Comparison of ENCODE assay signal across 8 cellular contexts in the genomic region with DNA sequence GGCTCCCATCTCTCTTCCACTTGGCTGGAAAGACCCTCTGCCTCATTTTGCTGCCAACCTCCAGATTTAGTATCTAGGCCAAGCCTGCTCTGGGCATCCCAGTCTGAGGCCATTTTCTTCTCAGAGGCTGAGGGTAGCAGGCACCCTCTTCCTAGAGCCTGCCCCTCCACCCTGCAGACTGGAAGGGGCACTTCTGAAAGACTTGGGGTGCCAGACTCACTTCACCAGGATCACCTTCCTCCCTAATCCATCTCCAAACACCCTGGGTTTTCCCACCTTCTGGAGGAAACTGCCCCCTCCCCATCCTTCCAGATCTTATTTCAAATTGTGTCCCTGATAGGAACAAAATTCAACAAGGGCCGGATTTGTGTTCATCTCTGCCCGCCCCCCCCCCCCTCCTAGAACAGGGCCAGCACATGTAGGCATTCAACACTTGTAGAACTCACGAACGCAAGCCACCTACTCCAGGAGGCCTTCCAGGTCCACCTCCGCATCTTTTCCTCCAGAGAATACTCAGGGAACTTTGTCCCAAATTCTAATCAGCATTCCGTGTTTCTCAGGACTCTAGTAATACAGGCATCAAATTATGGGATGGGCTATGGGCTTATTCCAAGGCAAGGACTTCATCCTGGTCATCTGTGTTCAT. TPM values are rescaled to one million over a fixed set of nuclear protein-coding genes. Genes with fewer than 3 reads are reported as not detected.
DNase-seq lines count a peak whose midpoint lies in the region; ATAC-seq, FAIRE-seq and TF ChIP-seq lines count a peak whose summit lies in the region.

No MANE protein-coding gene starts in this region.

- TF ChIP-seq CTCF in A673 (conservative IDR thresholded peaks at IDR 0.05; ENCODE audit: low read depth, low read length) (no peak), astrocyte (IDR thresholded peaks at IDR 0.05; ENCODE audit: insufficient read depth, low read depth, low read length) (no peak), upper lobe of left lung (IDR thresholded peaks at IDR 0.05) (no peak)

- TF ChIP-seq POLR2A in upper lobe of left lung (IDR thresholded peaks at IDR 0.05), result no peak

- H3K4me1 ChIP-seq in A673 (ENCODE audit: insufficient read depth, low read length, poor library complexity, severe bottlenecking) (no peaks in the 10 kb centered on the region), astrocyte (ENCODE audit: insufficient read depth, low read length) (peaks cover 9% of the 10 kb centered on the region), upper lobe of left lung (peaks cover 22 to 35% (median 34%) of the 10 kb centered on the region in 4 donors)

- H4K20me1 ChIP-seq in astrocyte (ENCODE audit: insufficient read depth, low read length), result no peaks in the 10 kb centered on the region

- BruUV-seq in A673 (replicated peaks; lab: Mats Ljungman, UMichigan), result no TSS peak

- POLR2A ChIA-PET in A673 (lab: Charles Lee; ENCODE audit: low non-redundant PET), result no interaction called here

- H3K4me2 ChIP-seq in astrocyte (ENCODE audit: low read length), result peak overlapping the region; percentile 88

- H2AFZ ChIP-seq in astrocyte (ENCODE audit: low read depth, low read length), result peak overlapping the region; percentile 96

- no peaks in the 10 kb centered on the region for H3K79me2 ChIP-seq in astrocyte (ENCODE audit: insufficient read depth, low read length)

- H3K36me3 Mint-ChIP-seq in astrocyte (ENCODE audit: low read depth, unreplicated experiment), result peaks cover 6% of the 10 kb centered on the region
- H3K36me3 Mint-ChIP-seq in memory B cell, result peaks cover 8% of the 10 kb centered on the region

- H3K27me3 Mint-ChIP-seq in astrocyte (ENCODE audit: low read depth, unreplicated experiment), result no peaks in the 10 kb centered on the region
- no peaks in the 10 kb centered on the region for H3K27me3 Mint-ChIP-seq in memory B cell

- no peaks in the 10 kb centered on the region for H3K27me3 ChIP-seq in A673 (replicated peaks; ENCODE audit: insufficient read depth, low read depth, low read length, poor library complexity)
- no peaks in the 10 kb centered on the region for H3K27me3 ChIP-seq in astrocyte (ENCODE audit: insufficient read depth, low read length)
- no peaks in the 10 kb centered on the region for H3K27me3 ChIP-seq in upper lobe of left lung

- H3K4me3 ChIP-seq in A673 (ENCODE audit: low read depth, low read length, poor library complexity, severe bottlenecking) (peak overlapping the region; percentile 68), astrocyte (ENCODE audit: insufficient read depth, low read depth, low read length) (peak overlapping the region; percentile 67), upper lobe of left lung (peak overlapping the region; percentile 86 to 95 (median 88))

- no peak for TF ChIP-seq EP300 in upper lobe of left lung (IDR thresholded peaks at IDR 0.05)

- ATAC-seq in HG03469 (IDR thresholded peaks at IDR 0.05; ENCODE audit: unreplicated experiment) (peak; percentile 1), memory B cell (ENCODE audit: low read depth) (no peak), upper lobe of left lung (ENCODE audit: low FRiP score in 2 of 2) (no peak), HG02981 (IDR thresholded peaks at IDR 0.05; ENCODE audit: unreplicated experiment) (no peak)

- H3K27ac ChIP-seq in A673 (ENCODE audit: low read depth, low read length, poor library complexity, severe bottlenecking), result no peak overlapping the region
- H3K27ac ChIP-seq in astrocyte (ENCODE audit: low read depth, low read length), result no peak overlapping the region
- H3K27ac ChIP-seq in upper lobe of left lung, result peak overlapping the region; percentile 75 to 94 (median 90)

- CTCF ChIA-PET in A673 (lab: Charles Lee), result interaction anchor here (1.4 to 2.3 kb wide), 3 partner anchors 12 to 77 kb away, joined by 4 to 50 read pairs (median 16); no protein-coding TSS in a partner anchor

- intact Hi-C loops in A673 (cut with micrococcal nuclease; ENCODE audit: unreplicated experiment), result loop anchor here (5.0 to 10.0 kb wide), 2 partner anchors 236 to 948 kb away; no protein-coding TSS in a partner anchor

- FAIRE-seq in astrocyte (lab: Jason Lieb, UNC), result no peak

- H3K4me3 Mint-ChIP-seq in astrocyte (ENCODE audit: unreplicated experiment), result peak overlapping the region; percentile 94
- H3K4me3 Mint-ChIP-seq in memory B cell, result peak overlapping the region; percentile 99

- peak overlapping the region; percentile 81 for H3K9ac ChIP-seq in astrocyte (ENCODE audit: low read length)

- H3K36me3 ChIP-seq in A673 (ENCODE audit: insufficient read depth, low read length, poor library complexity, severe bottlenecking) (no peaks in the 10 kb centered on the region), astrocyte (ENCODE audit: insufficient read depth, low read length) (no peaks in the 10 kb centered on the region), upper lobe of left lung (peaks cover 0 to 5% (median 0%) of the 10 kb centered on the region in 4 donors)

- H3K9me3 Mint-ChIP-seq in astrocyte (ENCODE audit: unreplicated experiment) (peaks cover 1% of the 10 kb centered on the region), memory B cell (no peaks in the 10 kb centered on the region)

- H3K27ac Mint-ChIP-seq in astrocyte (ENCODE audit: unreplicated experiment) (peak overlapping the region; percentile 82), memory B cell (peak overlapping the region; percentile 94)

- WGBS in upper lobe of left lung, 2 donors, result 6 to 10% methylated on average over 5 to 6 of the region's 6 CpGs

- H3K4me1 Mint-ChIP-seq in astrocyte (ENCODE audit: low read depth, unreplicated experiment) (peaks cover 23% of the 10 kb centered on the region), memory B cell (peaks cover 23% of the 10 kb centered on the region)

- DNase-seq in A673 (ENCODE audit: low spot score), result no peak
- DNase-seq in astrocyte (ENCODE audit: low read depth), result no peak
- no peak for DNase-seq in memory B cell (ENCODE audit: low spot score in 2 of 2)
- DNase-seq in upper lobe of left lung, result no peak
- no peak for DNase-seq in KG1 (lab: John Stamatoyannopoulos, UW)
- no peak for DNase-seq in dermis blood vessel endothelial cell

- H3K9me3 ChIP-seq in A673 (ENCODE audit: low read depth, low read length, poor library complexity, severe bottlenecking) (no peaks in the 10 kb centered on the region), astrocyte (ENCODE audit: insufficient read depth, low read depth, low read length) (no peaks in the 10 kb centered on the region), upper lobe of left lung (no peaks in the 10 kb centered on the region)

RNA-seq across cellular contexts. Expression of gene UBE2L6, which starts 0.8 kb away (rescaled TPM):
- 30.4 and 38.8 TPM in 2 replicates for total RNA-seq in A673 (2021)
- total RNA-seq in astrocyte, result 159 and 182 TPM in 2 replicates
- total RNA-seq in upper lobe of left lung, result 100 to 1,000 TPM in 1 of 6 donors, 10 to 100 TPM in 5; 39.8 to 142 (median 80.9) TPM
- 37.4 and 41.5 TPM in 2 replicates for total RNA-seq in dermis blood vessel endothelial cell

RNA-seq across cellular contexts. Expression of gene SMTNL1, which starts 29.3 kb away (rescaled TPM):
- total RNA-seq in A673 (2021), result not detected in 2 replicates
- total RNA-seq in astrocyte, result not detected in 2 replicates
- not detected for total RNA-seq in upper lobe of left lung
- total RNA-seq in dermis blood vessel endothelial cell, result not detected in 2 replicates

RNA-seq across cellular contexts. Expression of gene SERPING1, which starts 30.8 kb away (rescaled TPM):
- total RNA-seq in A673 (2021) (5.2 and 7.0 TPM in 2 replicates), astrocyte (62.5 and 92.1 TPM in 2 replicates), upper lobe of left lung (100 to 1,000 TPM; 306 to 573 (median 469) TPM), dermis blood vessel endothelial cell (0.19 and 0.85 TPM in 2 replicates)

RNA-seq across cellular contexts. Expression of gene TIMM10, which starts 36.1 kb away (rescaled TPM):
- total RNA-seq in A673 (2021) (165 and 176 TPM in 2 replicates), astrocyte (56.1 and 60.3 TPM in 2 replicates), upper lobe of left lung (10 to 100 TPM in 5 of 6 donors, 1 to 10 TPM in 1; 7.3 to 62.2 (median 26.8) TPM), dermis blood vessel endothelial cell (28.1 and 39.8 TPM in 2 replicates)

RNA-seq across cellular contexts. Expression of gene SLC43A1, which starts 51.2 kb away (rescaled TPM):
- total RNA-seq in A673 (2021) (18.4 and 20.5 TPM in 2 replicates), astrocyte (3.5 and 4.5 TPM in 2 replicates), upper lobe of left lung (10 to 100 TPM in 5 of 6 donors, 1 to 10 TPM in 1; 7.1 to 72.3 (median 13.9) TPM), dermis blood vessel endothelial cell (16.7 and 18.4 TPM in 2 replicates)

Comparison
In these comparisons a context has a peak if more than half of its experiments do, and no peak if none do; other contexts are left out.
1. H3K27ac ChIP-seq: peak in upper lobe of left lung (4 of 4); none in A673 (single experiment) and astrocyte (single experiment).
2. Peak in every context shown above with its lines, with median percentiles within 50 percentile points of each other: H3K4me3 ChIP-seq.